8 cellular contexts compared by ENCODE assay signal in genomic region chr12:29427964-29428363, GRCh38.
DNase-seq lines count a peak whose midpoint lies in the region; ATAC-seq and TF ChIP-seq lines count a peak whose summit lies in the region.

No MANE protein-coding gene starts in this region.

- ATAC-seq in GM18505 (IDR thresholded peaks at IDR 0.05; ENCODE audit: unreplicated experiment) (peak; percentile 95), GM21786 (IDR thresholded peaks at IDR 0.05; ENCODE audit: unreplicated experiment) (peak; percentile 97)

- TF ChIP-seq CTCF in epithelial cell of esophagus (IDR thresholded peaks at IDR 0.05; ENCODE audit: insufficient read depth, low read depth, low read length, missing control alignments), result peak; percentile 10

- DNase-seq in Kasumi-1 (lab: John Stamatoyannopoulos, UW), result peak; percentile 80 to 88
- DNase-seq in epithelial cell of esophagus (ENCODE audit: low read depth), result no peak
- DNase-seq in activated CD8-positive, alpha-beta memory T cell treated with anti-CD3 and anti-CD28 coated beads, Interleukin-2, amount 50 U/mL, for 4 hours, result no peak
- no peak for DNase-seq in HuH-7.5 (ENCODE audit: low spot score)
- DNase-seq in activated CD4-positive, alpha-beta T cell treated with anti-CD3 and anti-CD28 coated beads for 48 hours, result no peak
- no peak for DNase-seq in stimulated activated CD4-positive, alpha-beta T cell treated with anti-CD3 and anti-CD28 coated beads, Interleukin-2, amount 100 ng/mL, for 48 hours

- no peak for TF ChIP-seq POLR2A in GM18505 (IDR thresholded peaks at IDR 0.05; ENCODE audit: borderline replicate concordance, extremely low read depth, insufficient read depth, insufficient read length)

- H3K4me3 ChIP-seq in epithelial cell of esophagus (ENCODE audit: low read length), result no peak overlapping the region

Comparison
In these comparisons a context has a peak if more than half of its experiments do, and no peak if none do; other contexts are left out.
1. DNase-seq: peak in Kasumi-1 (2 of 2); none in epithelial cell of esophagus (single experiment), activated CD8-positive, alpha-beta memory T cell treated with anti-CD3 and anti-CD28 coated beads, Interleukin-2, amount 50 U/mL, for 4 hours (single experiment), HuH-7.5 (single experiment), activated CD4-positive, alpha-beta T cell treated with anti-CD3 and anti-CD28 coated beads for 48 hours (single experiment) and stimulated activated CD4-positive, alpha-beta T cell treated with anti-CD3 and anti-CD28 coated beads, Interleukin-2, amount 100 ng/mL, for 48 hours (0 of 2).